ENCODE assay signal across 20 cellular contexts in genomic region chr3:108845709-108846293, GRCh38. TPM values are rescaled to one million over a fixed set of nuclear protein-coding genes. Genes with fewer than 3 reads are reported as not detected.
A peak's percentile ranks its signal among the peaks of the same experiment; 100 is the strongest.
DNase-seq lines count a peak whose midpoint lies in the region; ATAC-seq, FAIRE-seq and TF ChIP-seq lines count a peak whose summit lies in the region.
"Had no signal": no experiment of that assay in that cellular context is flagged by ENCODE, and none has a peak within 500 bp of the region (broad histone marks: within the 10 kb centered on the region; RNA-seq: fewer than 3 reads in every experiment).

No MANE protein-coding gene starts in this region.

- no peak for DNase-seq in activated CD8-positive, alpha-beta memory T cell treated with anti-CD3 and anti-CD28 coated beads, Interleukin-2, amount 10 ng/mL, durations not matched to agents 7 days and 5 days
- DNase-seq in activated CD8-positive, alpha-beta memory T cell treated with anti-CD3 and anti-CD28 coated beads for 24 hours = no peak
- DNase-seq in CD4-positive, alpha-beta memory T cell = no peak
- no peak for DNase-seq in GM12892 (ENCODE audit: insufficient read length)
- no peak for DNase-seq in brain microvascular endothelial cell
- DNase-seq in type B pancreatic cell (ENCODE audit: extremely low spot score, unreplicated experiment) = no peak
- DNase-seq: DND-41, GM23248, HCEC 1CT, NCI-H1105, NCI-H187, NCI-H345, NCI-H526 treated with DMSO at 0.1 percent for 48 hours, SHP77 treated with DMSO at 0.1 percent for 48 hours had no signal

- H3K27ac Mint-ChIP-seq in activated CD8-positive, alpha-beta memory T cell treated with anti-CD3 and anti-CD28 coated beads, Interleukin-2, amount 10 ng/mL, durations not matched to agents 7 days and 5 days = peak overlapping the region; percentile 73
- H3K27ac Mint-ChIP-seq in CD4-positive, alpha-beta memory T cell = peak overlapping the region; percentile 25 to 60 (median 57)
- peak overlapping the region; percentile 44 for H3K27ac Mint-ChIP-seq in activated T-helper 17 cell treated with anti-CD3 and anti-CD28 coated beads, Interleukin-2, amount 50 U/mL, for 72 hours
- no peak overlapping the region for H3K27ac Mint-ChIP-seq in type B pancreatic cell

- POLR2A ChIA-PET in CD4-positive, alpha-beta memory T cell (lab: Charles Lee; ENCODE audit: partially characterized antibody) = interaction anchor here (1.3 to 1.7 kb wide), 3 partner anchors 11 to 24 kb away, joined by 3 to 6 read pairs (median 4); no protein-coding TSS in a partner anchor

- in situ Hi-C loops in brain microvascular endothelial cell (cut with HindIII; ENCODE audit: low pct_ligation_motif_present, low sequenced_read_pairs) = no loop called here

- no peak overlapping the region for H3K4me3 ChIP-seq in CD4-positive, alpha-beta memory T cell (ENCODE audit: low read length in 2 of 2)
- no peak overlapping the region for H3K4me3 ChIP-seq in brain microvascular endothelial cell (ENCODE audit: low read depth, low read length)
- H3K4me3 ChIP-seq: GM23248 had no signal

- FAIRE-seq in GM12892 (lab: Jason Lieb, UNC) = peak; percentile 53
- FAIRE-seq: D721Med, G401.6 had no signal

- H3K4me3 Mint-ChIP-seq in activated CD8-positive, alpha-beta memory T cell treated with anti-CD3 and anti-CD28 coated beads, Interleukin-2, amount 10 ng/mL, durations not matched to agents 7 days and 5 days = no peak overlapping the region
- H3K4me3 Mint-ChIP-seq in CD4-positive, alpha-beta memory T cell = peak overlapping the region in 6 of 8 donors; percentile 32 to 69 (median 41)
- H3K4me3 Mint-ChIP-seq in activated T-helper 17 cell treated with anti-CD3 and anti-CD28 coated beads, Interleukin-2, amount 50 U/mL, for 72 hours = peak overlapping the region; percentile 45
- no peak overlapping the region for H3K4me3 Mint-ChIP-seq in type B pancreatic cell

- H3K36me3 Mint-ChIP-seq in activated CD8-positive, alpha-beta memory T cell treated with anti-CD3 and anti-CD28 coated beads, Interleukin-2, amount 10 ng/mL, durations not matched to agents 7 days and 5 days = peaks cover 72% of the 10 kb centered on the region
- H3K36me3 Mint-ChIP-seq in CD4-positive, alpha-beta memory T cell = peaks cover 65 to 76% of the 10 kb centered on the region in 2 donors
- H3K36me3 Mint-ChIP-seq in activated T-helper 17 cell treated with anti-CD3 and anti-CD28 coated beads, Interleukin-2, amount 50 U/mL, for 72 hours (ENCODE audit: low read depth) = peaks cover 71% of the 10 kb centered on the region
- no peaks in the 10 kb centered on the region for H3K36me3 Mint-ChIP-seq in type B pancreatic cell

- H3K27ac ChIP-seq in CD4-positive, alpha-beta memory T cell (ENCODE audit: low read depth, low read length) = no peak overlapping the region
- H3K27ac ChIP-seq in brain microvascular endothelial cell = no peak overlapping the region
- H3K27ac ChIP-seq: GM23248 had no signal

- no peaks in the 10 kb centered on the region for H3K9me3 ChIP-seq in CD4-positive, alpha-beta memory T cell (ENCODE audit: control insufficient read depth in 1 of 2, low read length in 2 of 2)

- no peak for TF ChIP-seq POLR2A in GM12892 (IDR thresholded peaks at IDR 0.05; ENCODE audit: low read depth, low read length)

- H3K9me3 Mint-ChIP-seq in activated CD8-positive, alpha-beta memory T cell treated with anti-CD3 and anti-CD28 coated beads, Interleukin-2, amount 10 ng/mL, durations not matched to agents 7 days and 5 days (ENCODE audit: low read depth) = no peaks in the 10 kb centered on the region
- H3K9me3 Mint-ChIP-seq in CD4-positive, alpha-beta memory T cell = peaks cover 0 to 2% (median 0%) of the 10 kb centered on the region in 8 donors
- no peaks in the 10 kb centered on the region for H3K9me3 Mint-ChIP-seq in activated T-helper 17 cell treated with anti-CD3 and anti-CD28 coated beads, Interleukin-2, amount 50 U/mL, for 72 hours
- no peaks in the 10 kb centered on the region for H3K9me3 Mint-ChIP-seq in type B pancreatic cell

- H3K4me1 ChIP-seq in CD4-positive, alpha-beta memory T cell (ENCODE audit: insufficient read depth, low read length) = peaks cover 78% of the 10 kb centered on the region

- peaks cover 45% of the 10 kb centered on the region for H3K36me3 ChIP-seq in CD4-positive, alpha-beta memory T cell (ENCODE audit: insufficient read depth, low read length)
- no peaks in the 10 kb centered on the region for H3K36me3 ChIP-seq in brain microvascular endothelial cell (replicated peaks)

- intact Hi-C loops in CD4-positive, alpha-beta memory T cell (cut with micrococcal nuclease) = loop anchor here (1.0 kb wide), 1 partner anchor 8 kb away; no protein-coding TSS in a partner anchor

- peaks cover 68% of the 10 kb centered on the region for H3K4me1 Mint-ChIP-seq in activated CD8-positive, alpha-beta memory T cell treated with anti-CD3 and anti-CD28 coated beads, Interleukin-2, amount 10 ng/mL, durations not matched to agents 7 days and 5 days
- H3K4me1 Mint-ChIP-seq in CD4-positive, alpha-beta memory T cell = peaks cover 52 to 85% (median 67%) of the 10 kb centered on the region in 4 donors
- H3K4me1 Mint-ChIP-seq in activated T-helper 17 cell treated with anti-CD3 and anti-CD28 coated beads, Interleukin-2, amount 50 U/mL, for 72 hours = peaks cover 58% of the 10 kb centered on the region
- H3K4me1 Mint-ChIP-seq in type B pancreatic cell (ENCODE audit: unreplicated experiment) = no peaks in the 10 kb centered on the region

- TF ChIP-seq CTCF in brain microvascular endothelial cell (IDR thresholded peaks at IDR 0.05; ENCODE audit: low read depth, low read length, missing control alignments) (no peak), type B pancreatic cell (conservative IDR thresholded peaks at IDR 0.05) (no peak)

- CTCF ChIA-PET in activated CD8-positive, alpha-beta memory T cell treated with anti-CD3 and anti-CD28 coated beads, Interleukin-2, amount 10 ng/mL, durations not matched to agents 7 days and 5 days (lab: Charles Lee) = interaction anchor here (0.8 to 3.4 kb wide), 3 partner anchors 10 to 25 kb away, joined by 3 to 9 read pairs (median 3); no protein-coding TSS in a partner anchor
- CTCF ChIA-PET in CD4-positive, alpha-beta memory T cell (lab: Charles Lee; ENCODE audit: partially characterized antibody) = interaction anchor here (1.6 to 1.7 kb wide), 2 partner anchors 27 to 69 kb away, joined by 7 to 8 read pairs; no protein-coding TSS in a partner anchor

- no peak for ATAC-seq in activated CD8-positive, alpha-beta memory T cell treated with anti-CD3 and anti-CD28 coated beads, Interleukin-2, amount 10 ng/mL, durations not matched to agents 7 days and 5 days
- peak; percentile 23 for ATAC-seq in activated T-helper 17 cell treated with anti-CD3 and anti-CD28 coated beads, Interleukin-2, amount 50 U/mL, for 72 hours (replicated peaks)

- H3K27me3 Mint-ChIP-seq in activated CD8-positive, alpha-beta memory T cell treated with anti-CD3 and anti-CD28 coated beads, Interleukin-2, amount 10 ng/mL, durations not matched to agents 7 days and 5 days = no peaks in the 10 kb centered on the region
- no peaks in the 10 kb centered on the region for H3K27me3 Mint-ChIP-seq in CD4-positive, alpha-beta memory T cell
- no peaks in the 10 kb centered on the region for H3K27me3 Mint-ChIP-seq in activated T-helper 17 cell treated with anti-CD3 and anti-CD28 coated beads, Interleukin-2, amount 50 U/mL, for 72 hours
- H3K27me3 Mint-ChIP-seq in type B pancreatic cell = peaks cover 3% of the 10 kb centered on the region

- no peaks in the 10 kb centered on the region for H3K27me3 ChIP-seq in CD4-positive, alpha-beta memory T cell (ENCODE audit: insufficient read depth, low read length)
- no peaks in the 10 kb centered on the region for H3K27me3 ChIP-seq in brain microvascular endothelial cell (replicated peaks)

RNA-seq across cellular contexts. Expression of gene TRAT1, which starts 23.2 kb away (rescaled TPM):
- total RNA-seq in activated CD8-positive, alpha-beta memory T cell treated with anti-CD3 and anti-CD28 coated beads, Interleukin-2, amount 10 ng/mL, durations not matched to agents 7 days and 5 days = 10 to 100 TPM; 53.8 to 62.4 TPM
- total RNA-seq in CD4-positive, alpha-beta memory T cell = 100 to 1,000 TPM; 164 to 169 TPM
- polyA plus RNA-seq in CD4-positive, alpha-beta memory T cell = 100 to 1,000 TPM; 227 to 367 TPM
- 2.7 TPM for polyA plus RNA-seq in GM12892 (2012; ENCODE audit: missing spikeins)
- 10 to 100 TPM; 33.0 to 56.7 TPM for total RNA-seq in activated T-helper 17 cell treated with anti-CD3 and anti-CD28 coated beads, Interleukin-2, amount 50 U/mL, for 72 hours
- total RNA-seq in type B pancreatic cell (ENCODE audit: low replicate concordance) = not detected in 2 replicates
- total RNA-seq: GM23248, LHCN-M2, OCI-LY7, RPMI7951 had no signal
- polyA plus RNA-seq: GM23248 had no signal

Comparison
In these comparisons a context has a peak if more than half of its experiments do, and no peak if none do; other contexts are left out.
1. H3K4me3 Mint-ChIP-seq: peak in CD4-positive, alpha-beta memory T cell (6 of 8) and activated T-helper 17 cell treated with anti-CD3 and anti-CD28 coated beads, Interleukin-2, amount 50 U/mL, for 72 hours (single experiment); none in activated CD8-positive, alpha-beta memory T cell treated with anti-CD3 and anti-CD28 coated beads, Interleukin-2, amount 10 ng/mL, durations not matched to agents 7 days and 5 days (single experiment) and type B pancreatic cell (single experiment).
2. RNA of gene TRAT1, which starts 23.2 kb away (total RNA-seq): 164 to 169 TPM in CD4-positive, alpha-beta memory T cell, 53.8 to 62.4 TPM in activated CD8-positive, alpha-beta memory T cell treated with anti-CD3 and anti-CD28 coated beads, Interleukin-2, amount 10 ng/mL, durations not matched to agents 7 days and 5 days and 33.0 to 56.7 TPM in activated T-helper 17 cell treated with anti-CD3 and anti-CD28 coated beads, Interleukin-2, amount 50 U/mL, for 72 hours; not detected in type B pancreatic cell; every median in the first group is over 10 times any median in the second.